In genomic region chr3:66499881-66500574, GRCh38 we compare ENCODE assay signal across 8 cellular contexts. TPM values are rescaled to one million over a fixed set of nuclear protein-coding genes. Genes with fewer than 3 reads are reported as not detected.
DNase-seq lines count a peak whose midpoint lies in the region; ATAC-seq and TF ChIP-seq lines count a peak whose summit lies in the region.

No MANE protein-coding gene starts in this region.

- no peaks in the 10 kb centered on the region for H3K36me3 ChIP-seq in A673 (ENCODE audit: insufficient read depth, low read length, poor library complexity, severe bottlenecking)

- no peaks in the 10 kb centered on the region for H3K27me3 ChIP-seq in A673 (replicated peaks; ENCODE audit: insufficient read depth, low read depth, low read length, poor library complexity)

- H3K4me1 Mint-ChIP-seq in WTC11 (peaks cover 73% of the 10 kb centered on the region), memory B cell (peaks cover 15% of the 10 kb centered on the region)

- POLR2A ChIA-PET in A673 (lab: Charles Lee; ENCODE audit: low non-redundant PET) (no interaction called here), WTC11 (lab: Charles Lee) (no interaction called here)

- ATAC-seq in GM18858 (IDR thresholded peaks at IDR 0.05; ENCODE audit: unreplicated experiment) (peak; percentile 8), HG03064 (IDR thresholded peaks at IDR 0.05; ENCODE audit: low read depth, unreplicated experiment) (peak; percentile 18), WTC11 (no peak), memory B cell (ENCODE audit: low read depth) (peak; percentile 9)

- peak overlapping the region; percentile 95 for H3K4me3 Mint-ChIP-seq in WTC11
- H3K4me3 Mint-ChIP-seq in memory B cell = peak overlapping the region; percentile 79

- H3K27ac Mint-ChIP-seq in WTC11 (peak overlapping the region; percentile 60; the same call in 1 of the 2 replicates), memory B cell (peak overlapping the region; percentile 8)

- BruUV-seq in A673 (replicated peaks; lab: Mats Ljungman, UMichigan) = no TSS peak

- H3K36me3 Mint-ChIP-seq in WTC11 (peaks cover 3% of the 10 kb centered on the region), memory B cell (peaks cover 2% of the 10 kb centered on the region)

- peaks cover 21% of the 10 kb centered on the region for H3K4me1 ChIP-seq in A673 (ENCODE audit: insufficient read depth, low read length, poor library complexity, severe bottlenecking)

- no peak for DNase-seq in A673 (ENCODE audit: low spot score)
- DNase-seq in WTC11 (ENCODE audit: low spot score) = peak; percentile 33
- DNase-seq in dermis blood vessel endothelial cell = peak; percentile 41
- peak; percentile 4 to 38 for DNase-seq in memory B cell (ENCODE audit: low spot score in 2 of 2)
- DNase-seq in stimulated activated naive CD4-positive, alpha-beta T cell treated with Interleukin-2 at 50 U/mL for 16 hours (lab: John Stamatoyannopoulos, UW) = peak; percentile 56
- no peak for DNase-seq in dedifferentiated amniotic fluid mesenchymal stem cell (ENCODE audit: extremely low spot score)

- TF ChIP-seq CTCF in A673 (conservative IDR thresholded peaks at IDR 0.05; ENCODE audit: low read depth, low read length) (no peak), WTC11 (IDR thresholded peaks at IDR 0.05) (no peak)

- peak overlapping the region; percentile 83 for H3K27ac ChIP-seq in A673 (ENCODE audit: low read depth, low read length, poor library complexity, severe bottlenecking)

- CTCF ChIA-PET in A673 (lab: Charles Lee) = no interaction called here
- CTCF ChIA-PET in WTC11 (lab: Charles Lee) = interaction anchor here (0.9 to 1.4 kb wide), 2 partner anchors 92 to 93 kb away, joined by 3 to 5 read pairs; no protein-coding TSS in a partner anchor

- intact Hi-C loops in A673 (cut with micrococcal nuclease; ENCODE audit: unreplicated experiment) = loop anchor here (5.0 to 10.0 kb wide), 2 partner anchors 73 to 95 kb away; no protein-coding TSS in a partner anchor

- H3K9me3 ChIP-seq in A673 (ENCODE audit: low read depth, low read length, poor library complexity, severe bottlenecking) = no peaks in the 10 kb centered on the region

- no peaks in the 10 kb centered on the region for H3K9me3 Mint-ChIP-seq in WTC11
- H3K9me3 Mint-ChIP-seq in memory B cell = no peaks in the 10 kb centered on the region

- H3K27me3 Mint-ChIP-seq in WTC11 (ENCODE audit: low read depth) (no peaks in the 10 kb centered on the region), memory B cell (peaks cover 5% of the 10 kb centered on the region)

- peak overlapping the region; percentile 75 for H3K4me3 ChIP-seq in A673 (ENCODE audit: low read depth, low read length, poor library complexity, severe bottlenecking)

TF ChIP-seq in WTC11, 78 proteins besides CTCF, POLR2A, EP300 and RAD21 (continues in another document):
- TF ChIP-seq HMGA2 (CRISPR knock-in tag; IDR thresholded peaks at IDR 0.05) = no peak
- no peak for TF ChIP-seq ATF3 (CRISPR knock-in tag; conservative IDR thresholded peaks at IDR 0.05)
- no peak for TF ChIP-seq KAT7 (CRISPR knock-in tag; IDR thresholded peaks at IDR 0.05; ENCODE audit: borderline replicate concordance)
- no peak for TF ChIP-seq IRF1 (CRISPR knock-in tag; IDR thresholded peaks at IDR 0.05)
- no peak for TF ChIP-seq ZNF281 (CRISPR knock-in tag; IDR thresholded peaks at IDR 0.05)
- TF ChIP-seq JUN (CRISPR knock-in tag; IDR thresholded peaks at IDR 0.05) = peak; percentile 51; the same call in 1 of the 2 replicates
- TF ChIP-seq TEAD1 (CRISPR knock-in tag; IDR thresholded peaks at IDR 0.05) = no peak
- TF ChIP-seq GABPB1 (CRISPR knock-in tag; IDR thresholded peaks at IDR 0.05) = no peak
- no peak for TF ChIP-seq TP53 (CRISPR knock-in tag; IDR thresholded peaks at IDR 0.05)
- no peak for TF ChIP-seq MAX (CRISPR knock-in tag; IDR thresholded peaks at IDR 0.05)
- no peak for TF ChIP-seq EMX1 (CRISPR knock-in tag; IDR thresholded peaks at IDR 0.05)
- TF ChIP-seq ATF2 (CRISPR knock-in tag; IDR thresholded peaks at IDR 0.05; ENCODE audit: borderline replicate concordance, low read depth) = no peak
- no peak for TF ChIP-seq ZNF219 (CRISPR knock-in tag; IDR thresholded peaks at IDR 0.05; ENCODE audit: borderline replicate concordance)
- TF ChIP-seq ZNF512 (CRISPR knock-in tag; IDR thresholded peaks at IDR 0.05; ENCODE audit: borderline replicate concordance) = no peak
- TF ChIP-seq TCF7 (CRISPR knock-in tag; IDR thresholded peaks at IDR 0.05; ENCODE audit: low read depth) = 0 out of 2 replicates have a peak, but pooled peaks have one; percentile 9
- no peak for TF ChIP-seq NFATC4 (CRISPR knock-in tag; IDR thresholded peaks at IDR 0.05)

RNA-seq across cellular contexts. Expression of gene LRIG1, which starts 0.8 kb away (rescaled TPM):
- 24.1 and 24.9 TPM in 2 replicates for total RNA-seq in A673 (2021)
- 105 to 109 TPM (median 108 TPM) in 3 replicates for total RNA-seq in WTC11 (2021)
- 33.7 and 71.0 TPM in 2 replicates for total RNA-seq in dermis blood vessel endothelial cell

Comparison
In these comparisons a context has a peak if more than half of its experiments do, and no peak if none do; other contexts are left out.
1. DNase-seq: peak in WTC11 (single experiment), dermis blood vessel endothelial cell (single experiment), memory B cell (2 of 2) and stimulated activated naive CD4-positive, alpha-beta T cell treated with Interleukin-2 at 50 U/mL for 16 hours (single experiment); none in A673 (single experiment) and dedifferentiated amniotic fluid mesenchymal stem cell (single experiment).